2 cellular contexts compared by ENCODE assay signal in the genomic region with DNA sequence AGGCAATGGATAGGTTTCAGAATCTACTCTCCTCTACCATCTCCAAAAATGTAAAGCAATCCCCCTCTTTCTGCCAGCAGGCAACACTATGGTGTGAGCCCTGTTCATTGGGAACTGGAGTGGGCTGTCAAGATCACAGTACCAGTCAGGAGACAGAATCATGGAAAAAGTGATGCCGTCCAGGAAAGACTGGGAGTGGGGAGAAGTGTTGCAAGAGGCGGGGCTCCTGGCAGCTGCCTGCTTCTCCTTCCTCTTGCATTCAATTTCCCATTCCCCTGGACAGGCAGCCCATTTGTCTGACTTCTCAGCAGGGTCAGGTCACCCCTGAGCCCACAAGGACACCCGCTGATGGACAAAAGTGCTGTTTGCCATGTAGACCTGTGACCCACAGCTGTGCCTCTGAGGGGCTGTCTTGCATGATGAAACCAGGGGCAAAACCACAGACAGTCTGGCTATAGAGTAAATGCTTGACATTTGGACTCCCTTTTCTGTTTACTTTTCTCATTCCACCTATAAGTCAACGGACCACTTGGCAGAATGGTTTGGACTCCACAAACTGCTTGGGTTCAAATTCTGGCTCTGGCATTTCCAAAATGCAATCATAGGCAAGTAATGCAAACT.
A peak's percentile ranks its signal among the peaks of the same experiment; 100 is the strongest.
TF ChIP-seq lines count a peak whose summit lies in the region.

No MANE protein-coding gene starts in this region.

TF ChIP-seq in HepG2, 621 proteins besides CTCF, POLR2A, EP300 and RAD21 (continues in another document):
- TF ChIP-seq NCOA1 (CRISPR knock-in tag; IDR thresholded peaks at IDR 0.05) (no peak), ZSCAN31 (CRISPR knock-in tag; IDR thresholded peaks at IDR 0.05; ENCODE audit: low read depth) (no peak), ZNF441 (CRISPR knock-in tag; IDR thresholded peaks at IDR 0.05; ENCODE audit: borderline replicate concordance) (no peak), KAT8 (CRISPR knock-in tag; IDR thresholded peaks at IDR 0.05) (no peak), ZNF577 (CRISPR knock-in tag; IDR thresholded peaks at IDR 0.05; ENCODE audit: borderline replicate concordance, low read depth) (no peak), NR2F2 (IDR thresholded peaks at IDR 0.05; ENCODE audit: borderline replicate concordance, low read depth) (no peak), NR2C2 (CRISPR knock-in tag; IDR thresholded peaks at IDR 0.05; ENCODE audit: borderline replicate concordance) (0 out of 2 replicates have a peak, but pooled peaks have one; percentile 37), ZNF224 (CRISPR knock-in tag; IDR thresholded peaks at IDR 0.05) (no peak), SALL1 (CRISPR knock-in tag; IDR thresholded peaks at IDR 0.05) (0 out of 2 replicates have a peak, but pooled peaks have one; percentile 23)
- TF ChIP-seq, protein P1, sequence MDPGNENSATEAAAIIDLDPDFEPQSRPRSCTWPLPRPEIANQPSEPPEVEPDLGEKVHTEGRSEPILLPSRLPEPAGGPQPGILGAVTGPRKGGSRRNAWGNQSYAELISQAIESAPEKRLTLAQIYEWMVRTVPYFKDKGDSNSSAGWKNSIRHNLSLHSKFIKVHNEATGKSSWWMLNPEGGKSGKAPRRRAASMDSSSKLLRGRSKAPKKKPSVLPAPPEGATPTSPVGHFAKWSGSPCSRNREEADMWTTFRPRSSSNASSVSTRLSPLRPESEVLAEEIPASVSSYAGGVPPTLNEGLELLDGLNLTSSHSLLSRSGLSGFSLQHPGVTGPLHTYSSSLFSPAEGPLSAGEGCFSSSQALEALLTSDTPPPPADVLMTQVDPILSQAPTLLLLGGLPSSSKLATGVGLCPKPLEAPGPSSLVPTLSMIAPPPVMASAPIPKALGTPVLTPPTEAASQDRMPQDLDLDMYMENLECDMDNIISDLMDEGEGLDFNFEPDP (CRISPR knock-in tag; conservative IDR thresholded peaks at IDR 0.05): no peak
- TF ChIP-seq, protein P2, sequence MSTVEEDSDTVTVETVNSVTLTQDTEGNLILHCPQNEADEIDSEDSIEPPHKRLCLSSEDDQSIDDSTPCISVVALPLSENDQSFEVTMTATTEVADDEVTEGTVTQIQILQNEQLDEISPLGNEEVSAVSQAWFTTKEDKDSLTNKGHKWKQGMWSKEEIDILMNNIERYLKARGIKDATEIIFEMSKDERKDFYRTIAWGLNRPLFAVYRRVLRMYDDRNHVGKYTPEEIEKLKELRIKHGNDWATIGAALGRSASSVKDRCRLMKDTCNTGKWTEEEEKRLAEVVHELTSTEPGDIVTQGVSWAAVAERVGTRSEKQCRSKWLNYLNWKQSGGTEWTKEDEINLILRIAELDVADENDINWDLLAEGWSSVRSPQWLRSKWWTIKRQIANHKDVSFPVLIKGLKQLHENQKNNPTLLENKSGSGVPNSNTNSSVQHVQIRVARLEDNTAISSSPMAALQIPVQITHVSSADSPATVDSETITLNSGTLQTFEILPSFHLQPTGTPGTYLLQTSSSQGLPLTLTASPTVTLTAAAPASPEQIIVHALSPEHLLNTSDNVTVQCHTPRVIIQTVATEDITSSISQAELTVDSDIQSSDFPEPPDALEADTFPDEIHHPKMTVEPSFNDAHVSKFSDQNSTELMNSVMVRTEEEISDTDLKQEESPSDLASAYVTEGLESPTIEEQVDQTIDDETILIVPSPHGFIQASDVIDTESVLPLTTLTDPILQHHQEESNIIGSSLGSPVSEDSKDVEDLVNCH (CRISPR knock-in tag; IDR thresholded peaks at IDR 0.05): no peak
- TF ChIP-seq, protein P3, sequence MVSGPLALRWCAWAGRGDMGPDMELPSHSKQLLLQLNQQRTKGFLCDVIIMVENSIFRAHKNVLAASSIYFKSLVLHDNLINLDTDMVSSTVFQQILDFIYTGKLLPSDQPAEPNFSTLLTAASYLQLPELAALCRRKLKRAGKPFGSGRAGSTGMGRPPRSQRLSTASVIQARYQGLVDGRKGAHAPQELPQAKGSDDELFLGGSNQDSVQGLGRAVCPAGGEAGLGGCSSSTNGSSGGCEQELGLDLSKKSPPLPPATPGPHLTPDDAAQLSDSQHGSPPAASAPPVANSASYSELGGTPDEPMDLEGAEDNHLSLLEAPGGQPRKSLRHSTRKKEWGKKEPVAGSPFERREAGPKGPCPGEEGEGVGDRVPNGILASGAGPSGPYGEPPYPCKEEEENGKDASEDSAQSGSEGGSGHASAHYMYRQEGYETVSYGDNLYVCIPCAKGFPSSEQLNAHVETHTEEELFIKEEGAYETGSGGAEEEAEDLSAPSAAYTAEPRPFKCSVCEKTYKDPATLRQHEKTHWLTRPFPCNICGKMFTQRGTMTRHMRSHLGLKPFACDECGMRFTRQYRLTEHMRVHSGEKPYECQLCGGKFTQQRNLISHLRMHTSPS (CRISPR knock-in tag; IDR thresholded peaks at IDR 0.05; ENCODE audit: low read depth): no peak
- TF ChIP-seq, protein P4, sequence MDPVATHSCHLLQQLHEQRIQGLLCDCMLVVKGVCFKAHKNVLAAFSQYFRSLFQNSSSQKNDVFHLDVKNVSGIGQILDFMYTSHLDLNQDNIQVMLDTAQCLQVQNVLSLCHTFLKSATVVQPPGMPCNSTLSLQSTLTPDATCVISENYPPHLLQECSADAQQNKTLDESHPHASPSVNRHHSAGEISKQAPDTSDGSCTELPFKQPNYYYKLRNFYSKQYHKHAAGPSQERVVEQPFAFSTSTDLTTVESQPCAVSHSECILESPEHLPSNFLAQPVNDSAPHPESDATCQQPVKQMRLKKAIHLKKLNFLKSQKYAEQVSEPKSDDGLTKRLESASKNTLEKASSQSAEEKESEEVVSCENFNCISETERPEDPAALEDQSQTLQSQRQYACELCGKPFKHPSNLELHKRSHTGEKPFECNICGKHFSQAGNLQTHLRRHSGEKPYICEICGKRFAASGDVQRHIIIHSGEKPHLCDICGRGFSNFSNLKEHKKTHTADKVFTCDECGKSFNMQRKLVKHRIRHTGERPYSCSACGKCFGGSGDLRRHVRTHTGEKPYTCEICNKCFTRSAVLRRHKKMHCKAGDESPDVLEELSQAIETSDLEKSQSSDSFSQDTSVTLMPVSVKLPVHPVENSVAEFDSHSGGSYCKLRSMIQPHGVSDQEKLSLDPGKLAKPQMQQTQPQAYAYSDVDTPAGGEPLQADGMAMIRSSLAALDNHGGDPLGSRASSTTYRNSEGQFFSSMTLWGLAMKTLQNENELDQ (CRISPR knock-in tag; IDR thresholded peaks at IDR 0.05; ENCODE audit: borderline replicate concordance): no peak
- TF ChIP-seq, protein P5, sequence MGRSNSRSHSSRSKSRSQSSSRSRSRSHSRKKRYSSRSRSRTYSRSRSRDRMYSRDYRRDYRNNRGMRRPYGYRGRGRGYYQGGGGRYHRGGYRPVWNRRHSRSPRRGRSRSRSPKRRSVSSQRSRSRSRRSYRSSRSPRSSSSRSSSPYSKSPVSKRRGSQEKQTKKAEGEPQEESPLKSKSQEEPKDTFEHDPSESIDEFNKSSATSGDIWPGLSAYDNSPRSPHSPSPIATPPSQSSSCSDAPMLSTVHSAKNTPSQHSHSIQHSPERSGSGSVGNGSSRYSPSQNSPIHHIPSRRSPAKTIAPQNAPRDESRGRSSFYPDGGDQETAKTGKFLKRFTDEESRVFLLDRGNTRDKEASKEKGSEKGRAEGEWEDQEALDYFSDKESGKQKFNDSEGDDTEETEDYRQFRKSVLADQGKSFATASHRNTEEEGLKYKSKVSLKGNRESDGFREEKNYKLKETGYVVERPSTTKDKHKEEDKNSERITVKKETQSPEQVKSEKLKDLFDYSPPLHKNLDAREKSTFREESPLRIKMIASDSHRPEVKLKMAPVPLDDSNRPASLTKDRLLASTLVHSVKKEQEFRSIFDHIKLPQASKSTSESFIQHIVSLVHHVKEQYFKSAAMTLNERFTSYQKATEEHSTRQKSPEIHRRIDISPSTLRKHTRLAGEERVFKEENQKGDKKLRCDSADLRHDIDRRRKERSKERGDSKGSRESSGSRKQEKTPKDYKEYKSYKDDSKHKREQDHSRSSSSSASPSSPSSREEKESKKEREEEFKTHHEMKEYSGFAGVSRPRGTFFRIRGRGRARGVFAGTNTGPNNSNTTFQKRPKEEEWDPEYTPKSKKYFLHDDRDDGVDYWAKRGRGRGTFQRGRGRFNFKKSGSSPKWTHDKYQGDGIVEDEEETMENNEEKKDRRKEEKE (IDR thresholded peaks at IDR 0.05): no peak

TF ChIP-seq in HEK293T, 16 proteins besides CTCF, POLR2A, EP300 and RAD21:
- TF ChIP-seq LEF1 (IDR thresholded peaks at IDR 0.05; ENCODE audit: borderline replicate concordance): no peak
- TF ChIP-seq ZNF384 (IDR thresholded peaks at IDR 0.05): no peak
- TF ChIP-seq NFRKB (IDR thresholded peaks at IDR 0.05): no peak
- TF ChIP-seq CTBP1 (IDR thresholded peaks at IDR 0.05; ENCODE audit: borderline replicate concordance): no peak
- no peak for TF ChIP-seq SP1 (IDR thresholded peaks at IDR 0.05)
- TF ChIP-seq ELF4 (IDR thresholded peaks at IDR 0.05): no peak
- TF ChIP-seq HDGF (IDR thresholded peaks at IDR 0.05; ENCODE audit: borderline replicate concordance): no peak
- TF ChIP-seq FOXA1 (IDR thresholded peaks at IDR 0.05): no peak
- no peak for TF ChIP-seq L3MBTL2 (conservative IDR thresholded peaks at IDR 0.05)
- no peak for TF ChIP-seq TARDBP (IDR thresholded peaks at IDR 0.05)
- TF ChIP-seq FOXM1 (IDR thresholded peaks at IDR 0.05; ENCODE audit: borderline replicate concordance): no peak
- TF ChIP-seq, protein P6, sequence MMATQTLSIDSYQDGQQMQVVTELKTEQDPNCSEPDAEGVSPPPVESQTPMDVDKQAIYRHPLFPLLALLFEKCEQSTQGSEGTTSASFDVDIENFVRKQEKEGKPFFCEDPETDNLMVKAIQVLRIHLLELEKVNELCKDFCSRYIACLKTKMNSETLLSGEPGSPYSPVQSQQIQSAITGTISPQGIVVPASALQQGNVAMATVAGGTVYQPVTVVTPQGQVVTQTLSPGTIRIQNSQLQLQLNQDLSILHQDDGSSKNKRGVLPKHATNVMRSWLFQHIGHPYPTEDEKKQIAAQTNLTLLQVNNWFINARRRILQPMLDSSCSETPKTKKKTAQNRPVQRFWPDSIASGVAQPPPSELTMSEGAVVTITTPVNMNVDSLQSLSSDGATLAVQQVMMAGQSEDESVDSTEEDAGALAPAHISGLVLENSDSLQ (IDR thresholded peaks at IDR 0.05): no peak
- no peak for TF ChIP-seq FOXK2 (IDR thresholded peaks at IDR 0.05)
- TF ChIP-seq ARNT (IDR thresholded peaks at IDR 0.05): no peak
- no peak for TF ChIP-seq BHLHE40 (IDR thresholded peaks at IDR 0.05; ENCODE audit: borderline replicate concordance)
